8 cellular contexts compared by ENCODE assay signal in genomic region chr7:91880413-91881241, GRCh38. TPM values are rescaled to one million over a fixed set of nuclear protein-coding genes. Genes with fewer than 3 reads are reported as not detected.
A peak's percentile ranks its signal among the peaks of the same experiment; 100 is the strongest.
DNase-seq lines count a peak whose midpoint lies in the region; ATAC-seq and TF ChIP-seq lines count a peak whose summit lies in the region.

TSS of gene MTERF1 (minus strand) at chr7:91880702. CDS start at chr7:91880083, 619 bp downstream.

- POLR2A ChIA-PET in PC-3 (lab: Charles Lee; ENCODE audit: unreplicated experiment), result interaction anchor here (0.6 kb wide), 3 partner anchors 566 to 787 kb away, joined by 3 read pairs; partner anchors contain the start of genes GATAD1 and RBM48

- peaks cover 7% of the 10 kb centered on the region; the same call in 1 of the 2 replicates for H3K4me1 ChIP-seq in PC-3 (ENCODE audit: insufficient read depth, low read length)

- H2AFZ ChIP-seq in PC-3 (ENCODE audit: low read length), result peak within 1 kb of the TSS; percentile 93

- H3K27me3 ChIP-seq in PC-3 (ENCODE audit: low read length), result no peaks in the 10 kb centered on the region

- H3K9me2 ChIP-seq in PC-3 (replicated peaks; ENCODE audit: low read length), result no peaks in the 10 kb centered on the region

- ATAC-seq in GM21619 (IDR thresholded peaks at IDR 0.05; ENCODE audit: unreplicated experiment) (peak; percentile 98), PC-3 (peak; percentile 94), esophagus mucosa (peak; percentile 99)

- CTCF ChIA-PET in PC-3 (lab: Charles Lee), result interaction anchor here (0.6 to 2.0 kb wide), 8 partner anchors 51 to 429 kb away, joined by 3 to 12 read pairs (median 6); partner anchors contain the start of gene AKAP9

- H3F3A ChIP-seq in PC-3 (ENCODE audit: low read length, unreplicated experiment), result no peaks in the 10 kb centered on the region

- peak within 1 kb of the TSS; percentile 91 for H3K9ac ChIP-seq in PC-3 (ENCODE audit: low read length)

- no TSS peak for BruUV-seq in PC-3 (replicated peaks; lab: Mats Ljungman, UMichigan)

- no peaks in the 10 kb centered on the region for H4K20me1 ChIP-seq in PC-3 (ENCODE audit: low read length)

- DNase-seq in DMS53 (lab: John Stamatoyannopoulos, UW) (peak; percentile 99), PC-3 (peak; percentile 93), myocyte (ENCODE audit: low read depth) (peak; percentile 96)
- DNase-seq in Jurkat, Clone E6-1 (ENCODE audit: low read depth, low spot score), result peak; percentile 85
- DNase-seq in activated T-cell treated with anti-CD3 and anti-CD28 coated beads, Interleukin-2, amount 50 U/mL, for 1 hour, result peak; percentile 93
- DNase-seq in stimulated activated CD8-positive, alpha-beta memory T cell treated with anti-CD3 and anti-CD28 coated beads, Interleukin-7, amount 100 ng/mL, for 48 hours (ENCODE audit: extremely low read depth in 1 of 2, low read depth in 1 of 2), result peak; percentile 84 to 87

- H3K79me2 ChIP-seq in PC-3 (ENCODE audit: low read length), result peaks cover 42% of the 10 kb centered on the region

- H3K36me3 ChIP-seq in PC-3 (ENCODE audit: low read depth, low read length), result no peaks in the 10 kb centered on the region

- intact Hi-C loops in PC-3 (cut with micrococcal nuclease), result loop anchor here (1.0 to 5.0 kb wide), 7 partner anchors 50 to 567 kb away; partner anchors contain the start of genes AKAP9 and GATAD1

- peak within 1 kb of the TSS; percentile 84 for H3K4me3 ChIP-seq in Jurkat, Clone E6-1 (ENCODE audit: low read length)
- peak within 1 kb of the TSS; percentile 91 for H3K4me3 ChIP-seq in PC-3 (ENCODE audit: low read length)

- TF ChIP-seq CTCF in PC-3 (conservative IDR thresholded peaks at IDR 0.05; ENCODE audit: low read depth, low read length), result peak; percentile 99

- no peaks in the 10 kb centered on the region for H3K9me3 ChIP-seq in PC-3 (ENCODE audit: low read length)

- peak within 1 kb of the TSS; percentile 1; the same call in 1 of the 2 replicates for H3K27ac ChIP-seq in PC-3 (ENCODE audit: low read length)

- H3K4me2 ChIP-seq in PC-3 (ENCODE audit: low read length), result peak within 1 kb of the TSS; percentile 90

RNA-seq across cellular contexts. Expression of gene MTERF1, which starts in this region (rescaled TPM):
- 12.3 TPM for polyA plus RNA-seq in Jurkat, Clone E6-1 (2012; ENCODE audit: insufficient read depth, insufficient read length)
- total RNA-seq in PC-3 (2014; rRNA removed) (4.0 and 10.0 TPM in 2 replicates), esophagus mucosa (5.9 TPM), myocyte (10.2 and 13.2 TPM in 2 replicates)
- 4.4 TPM for polyA plus RNA-seq in myocyte (2012)

Comparison
In these comparisons a context has a peak if more than half of its experiments do, and no peak if none do; other contexts are left out.
1. Peak in every context shown above with its lines: DNase-seq, ATAC-seq, H3K4me3 ChIP-seq and H3K27ac ChIP-seq.